Comparison of ENCODE assay signal across 1 cellular context in genomic region chr4:76585897-76586360, GRCh38.
TF ChIP-seq lines count a peak whose summit lies in the region.

No MANE protein-coding gene starts in this region.

TF ChIP-seq in GM12878, 131 proteins besides CTCF, POLR2A, EP300 and RAD21 (continued from another document):
- TF ChIP-seq CEBPZ (IDR thresholded peaks at IDR 0.05; ENCODE audit: low read depth, low read length) (no peak), ZNF687 (IDR thresholded peaks at IDR 0.05) (no peak), CHD2 (IDR thresholded peaks at IDR 0.05; ENCODE audit: borderline replicate concordance, low read depth, low read length) (no peak), SMARCA5 (IDR thresholded peaks at IDR 0.05) (no peak), ELK1 (IDR thresholded peaks at IDR 0.05; ENCODE audit: low read depth, low read length) (no peak), ZNF24 (IDR thresholded peaks at IDR 0.05) (no peak), CREM (IDR thresholded peaks at IDR 0.05; ENCODE audit: low read depth) (no peak), E4F1 (IDR thresholded peaks at IDR 0.05; ENCODE audit: borderline replicate concordance, partially characterized antibody) (no peak), CHD1 (IDR thresholded peaks at IDR 0.05; ENCODE audit: low read depth, low read length) (no peak), YY1 (IDR thresholded peaks at IDR 0.05; ENCODE audit: low read depth, low read length) (no peak), BHLHE40 (IDR thresholded peaks at IDR 0.05; ENCODE audit: borderline replicate concordance in 1 of 2, low read depth in 2 of 2, low read length in 1 of 2) (peak in 1 of 2 experiments; percentile 23; a peak in 1 of 4 replicates), EGR1 (IDR thresholded peaks at IDR 0.05; ENCODE audit: borderline replicate concordance in 1 of 2, low read depth in 2 of 2, low read length in 2 of 2) (no peak), ZBED1 (IDR thresholded peaks at IDR 0.05; ENCODE audit: borderline replicate concordance) (no peak), RUNX3 (IDR thresholded peaks at IDR 0.05; ENCODE audit: low read length) (0 out of 2 replicates have a peak, but pooled peaks have one; percentile 13), PKNOX1 (IDR thresholded peaks at IDR 0.05) (peak; percentile 78), IRF4 (IDR thresholded peaks at IDR 0.05; ENCODE audit: low read depth, low read length) (no peak), ETV6 (conservative IDR thresholded peaks at IDR 0.05 in 1 of 2, IDR thresholded peaks at IDR 0.05 in 1 of 2; ENCODE audit: borderline replicate concordance in 1 of 2, low read depth in 1 of 2) (no peak), GABPA (IDR thresholded peaks at IDR 0.05; ENCODE audit: low read depth) (no peak), USF1 (IDR thresholded peaks at IDR 0.05; ENCODE audit: borderline replicate concordance, extremely low read length, insufficient read depth, low read depth, low read length) (no peak), BRCA1 (IDR thresholded peaks at IDR 0.05; ENCODE audit: low read depth, low read length) (no peak), SMC3 (IDR thresholded peaks at IDR 0.05; ENCODE audit: borderline replicate concordance, low read length) (no peak), FOXK2 (IDR thresholded peaks at IDR 0.05) (no peak), SUZ12 (IDR thresholded peaks at IDR 0.05; ENCODE audit: unreplicated experiment) (peak; percentile 59), MEF2A (IDR thresholded peaks at IDR 0.05; ENCODE audit: insufficient read depth, low read depth, low read length) (no peak), IKZF2 (IDR thresholded peaks at IDR 0.05) (no peak), SUPT20H (IDR thresholded peaks at IDR 0.05; ENCODE audit: borderline replicate concordance, control insufficient read depth, low read depth, low read length) (no peak), ESRRA (IDR thresholded peaks at IDR 0.05; ENCODE audit: low read length) (no peak), MLLT1 (IDR thresholded peaks at IDR 0.05) (no peak), CREB1 (IDR thresholded peaks at IDR 0.05; ENCODE audit: low read depth) (no peak), CEBPB (IDR thresholded peaks at IDR 0.05; ENCODE audit: borderline replicate concordance in 1 of 2, low read depth in 2 of 2, low read length in 2 of 2) (no peak), RELB (IDR thresholded peaks at IDR 0.05; ENCODE audit: low read depth) (no peak), ZNF384 (IDR thresholded peaks at IDR 0.05; ENCODE audit: borderline replicate concordance, low read depth, low read length) (no peak), RFX5 (IDR thresholded peaks at IDR 0.05; ENCODE audit: low read depth, low read length) (no peak), SPI1 (IDR thresholded peaks at IDR 0.05; ENCODE audit: borderline replicate concordance, insufficient read depth, low read depth, low read length) (0 out of 2 replicates have a peak, but pooled peaks have one; percentile 9)
TF ChIP-seq in GM12878: peak in this region for 5.
